ENCODE assay signal across 28 cellular contexts in the genomic region with DNA sequence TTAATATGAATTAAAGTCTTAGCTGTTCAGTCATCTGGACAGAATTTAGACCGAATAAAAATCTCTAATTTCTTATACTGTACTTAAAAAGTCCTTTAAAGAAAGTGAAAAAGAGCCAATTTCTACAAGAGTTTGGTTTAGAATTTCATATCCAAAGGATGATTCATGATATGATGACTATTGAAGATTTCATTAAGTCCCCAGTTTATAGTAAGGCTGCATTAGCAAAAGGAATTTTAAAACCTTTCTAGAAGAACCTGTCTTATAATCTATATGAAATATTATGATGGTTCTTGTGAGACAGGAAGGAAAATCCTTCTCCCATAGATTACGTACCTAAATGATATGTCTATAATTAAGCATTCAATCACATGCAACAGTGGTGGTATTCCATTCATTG. TPM values are rescaled to one million over a fixed set of nuclear protein-coding genes. Genes with fewer than 3 reads are reported as not detected.
"Had no signal": no experiment of that assay in that cellular context is flagged by ENCODE, and none has a peak within 500 bp of the region (broad histone marks: within the 10 kb centered on the region; RNA-seq: fewer than 3 reads in every experiment).

No MANE protein-coding gene starts in this region.

- ATAC-seq: activated CD8-positive, alpha-beta T cell treated with anti-CD3 and anti-CD28 coated beads, Interleukin-2, amount 10 ng/mL, durations not matched to agents 7 days and 5 days; activated naive CD8-positive, alpha-beta T cell treated with anti-CD3 and anti-CD28 coated beads, Interleukin-2, amount 50 U/mL, for 24 hours; gastrocnemius medialis; naive thymus-derived CD4-positive, alpha-beta T cell had no signal

- H3K4me3 ChIP-seq: coronary artery, gastrocnemius medialis, mucosa of descending colon, sigmoid colon, spleen, thyroid gland, upper lobe of right lung had no signal

- H3K27ac ChIP-seq: brain microvascular endothelial cell, coronary artery, sigmoid colon, spleen, upper lobe of right lung had no signal

- DNase-seq: activated CD4-positive, alpha-beta T cell treated with anti-CD3 and anti-CD28 coated beads for 1 hour; activated CD4-positive, alpha-beta T cell treated with anti-CD3 and anti-CD28 coated beads, Interleukin-2, amount 50 U/mL, for 1 hour; activated CD8-positive, alpha-beta T cell treated with anti-CD3 and anti-CD28 coated beads, Interleukin-2, amount 10 ng/mL, durations not matched to agents 7 days and 5 days; activated gamma-delta T cell; activated naive CD4-positive, alpha-beta T cell treated with anti-CD3 and anti-CD28 coated beads, Interleukin-2, amount 50 U/mL, for 16 hours; activated naive CD8-positive, alpha-beta T cell treated with anti-CD3 and anti-CD28 coated beads, Interleukin-2, amount 50 U/mL, for 24 hours; anterior cingulate cortex; brain microvascular endothelial cell; endodermal cell; gastrocnemius medialis; hippocampal formation; mucosa of descending colon; naive thymus-derived CD4-positive, alpha-beta T cell; retina; sigmoid colon; spleen; stimulated activated CD4-positive, alpha-beta T cell treated with anti-CD3 and anti-CD28 coated beads, Interleukin-4, amount 100 ng/mL, for 24 hours; stimulated activated naive CD4-positive, alpha-beta T cell treated with Interleukin-2 at 50 U/mL for 16 hours; T-helper 9 cell; thyroid gland; upper lobe of right lung had no signal

- H3K27me3 ChIP-seq: brain microvascular endothelial cell, gastrocnemius medialis, sigmoid colon, spleen, thyroid gland, upper lobe of right lung had no signal

- H3K9me3 ChIP-seq: gastrocnemius medialis, mucosa of descending colon, sigmoid colon, thyroid gland, upper lobe of right lung had no signal

- H3K4me1 ChIP-seq: sigmoid colon, spleen had no signal

RNA-seq across cellular contexts. Expression of a gene that starts 36.3 kb away (rescaled TPM):
- total RNA-seq: activated CD8-positive, alpha-beta T cell treated with anti-CD3 and anti-CD28 coated beads, Interleukin-2, amount 10 ng/mL, durations not matched to agents 7 days and 5 days; activated T-helper 1 cell treated with anti-CD3 and anti-CD28 coated beads, Interleukin-12 subunit alpha, Interleukin-12 subunit beta, Interleukin-2, Interleukin-4 antibody, amounts not matched to agents 30 ng/mL and 10 ng/mL and 1 ng/mL, durations not matched to agents 14 hours and 24 hours and 36 hours; endodermal cell; gastrocnemius medialis; lower leg skin; mucosa of descending colon; neural crest cell; omental fat pad; progenitor cell of endocrine pancreas; sigmoid colon; spleen; subcutaneous adipose tissue; thyroid gland; upper lobe of right lung had no signal
